1 cellular context compared by ENCODE assay signal in genomic region chr1:11030865-11031264, GRCh38.
TF ChIP-seq lines count a peak whose summit lies in the region.

No MANE protein-coding gene starts in this region.

TF ChIP-seq in HepG2, 621 proteins besides CTCF, POLR2A, EP300 and RAD21:
- TF ChIP-seq ZGPAT (CRISPR knock-in tag; IDR thresholded peaks at IDR 0.05) (no peak), KDM2A (CRISPR knock-in tag; IDR thresholded peaks at IDR 0.05; ENCODE audit: borderline replicate concordance, low read depth) (peak; percentile 19; the same call in 1 of the 2 replicates), ZBTB7B (CRISPR knock-in tag; IDR thresholded peaks at IDR 0.05) (no peak), POLR2AphosphoS5 (IDR thresholded peaks at IDR 0.05; ENCODE audit: low read depth, low read length) (peak; percentile 37; the same call in 1 of the 2 replicates), RBM22 (optimal IDR thresholded peaks at IDR 0.05; ENCODE audit: low read length) (peak; percentile 81), ZNF335 (CRISPR knock-in tag; IDR thresholded peaks at IDR 0.05) (no peak), POLR2AphosphoS2 (IDR thresholded peaks at IDR 0.05; ENCODE audit: low read depth, low read length) (peak; percentile 57), PAF1 (CRISPR knock-in tag; IDR thresholded peaks at IDR 0.05) (peak; percentile 49; the same call in 1 of the 2 replicates), MAFG (CRISPR knock-in tag; IDR thresholded peaks at IDR 0.05) (no peak)
TF ChIP-seq in HepG2: peak in this region for 5.
